8 cellular contexts compared by ENCODE assay signal in the genomic region with DNA sequence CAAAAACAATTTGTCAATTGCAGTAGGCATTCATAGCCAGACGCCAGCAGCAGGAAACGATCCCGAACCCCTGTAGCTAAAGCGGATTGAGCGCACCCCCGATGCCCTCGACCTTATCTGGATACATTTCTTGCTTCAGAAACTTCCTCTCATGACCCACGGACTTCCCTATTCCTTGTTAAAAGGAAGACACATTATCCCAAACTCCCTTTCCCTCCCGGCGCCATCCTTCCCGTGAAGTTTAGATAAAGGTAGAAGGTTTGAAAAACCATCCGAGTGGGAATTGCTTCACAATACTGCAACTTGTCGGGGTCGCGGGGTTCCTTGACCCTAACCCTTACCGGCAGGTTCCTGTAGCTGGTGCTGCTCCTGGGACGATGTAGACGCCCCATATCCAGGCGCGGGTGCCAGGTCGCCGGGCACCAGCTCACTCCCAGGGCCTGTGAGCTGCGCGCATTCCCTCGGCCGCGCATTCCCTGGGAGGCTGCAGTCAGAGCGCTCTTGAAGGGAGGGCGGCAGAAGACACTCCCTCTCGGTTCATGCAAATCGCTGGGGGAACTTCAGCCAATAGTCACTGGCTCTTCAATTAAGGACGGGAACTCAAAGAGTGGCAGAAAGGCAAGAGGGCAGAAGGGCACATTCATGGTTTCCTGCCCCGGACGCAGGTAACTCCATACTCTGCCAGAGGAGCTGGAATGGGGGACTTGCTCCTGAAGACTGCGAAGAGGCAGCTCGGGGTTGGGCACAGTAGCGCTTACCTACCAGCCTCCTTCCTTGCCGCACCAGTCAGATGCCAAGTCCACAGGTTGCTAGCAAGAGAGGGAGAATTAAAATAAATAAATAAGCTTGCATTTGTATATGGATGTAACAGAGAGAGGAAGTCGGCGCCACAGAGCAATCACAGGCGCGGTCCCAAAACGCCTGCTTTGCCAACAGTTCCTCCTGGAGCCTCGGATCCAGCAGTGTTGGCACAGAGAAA. TPM values are rescaled to one million over a fixed set of nuclear protein-coding genes. Genes with fewer than 3 reads are reported as not detected.
DNase-seq lines count a peak whose midpoint lies in the region; ATAC-seq and TF ChIP-seq lines count a peak whose summit lies in the region.

No MANE protein-coding gene starts in this region.

- H2BK5ac ChIP-seq in H9 (ENCODE audit: insufficient read length, low read length) = no peak overlapping the region

- no peak overlapping the region for H3T11ph ChIP-seq in H9 (ENCODE audit: low read length)

- no peak overlapping the region for H3K23ac ChIP-seq in H9 (ENCODE audit: insufficient read length, low read depth, low read length)

- peak overlapping the region; percentile 82 to 91 for H3K4me3 Mint-ChIP-seq in H9

- no peak overlapping the region for H3K18ac ChIP-seq in H9 (ENCODE audit: insufficient read length, low read depth, low read length)

- in situ Hi-C loops in Panc1 (cut with HindIII; ENCODE audit: low pct_unique_long_range_greater_than_20kb, low sequenced_read_pairs) = no loop called here

- H2BK120ac ChIP-seq in H9 (ENCODE audit: low read depth, low read length, poor library complexity, severe bottlenecking) = no peak overlapping the region

- H3K9me3 Mint-ChIP-seq in H9 = no peaks in the 10 kb centered on the region

- H3K79me1 ChIP-seq in H9 (ENCODE audit: insufficient read depth, low read depth, low read length, poor library complexity, severe bottlenecking) = no peaks in the 10 kb centered on the region

- H2AK5ac ChIP-seq in H9 (ENCODE audit: insufficient read length, low read length) = no peak overlapping the region

- no peaks in the 10 kb centered on the region for H3K4me1 ChIP-seq in H9 (ENCODE audit: insufficient read depth, low read length)
- H3K4me1 ChIP-seq in Panc1 (ENCODE audit: control insufficient read depth, insufficient read depth, low read length) = no peaks in the 10 kb centered on the region; the same call in 1 of the 2 replicates
- H3K4me1 ChIP-seq in neuron (ENCODE audit: insufficient read depth, low read length) = peaks cover 9% of the 10 kb centered on the region

- peaks cover 19 to 24% of the 10 kb centered on the region in 2 experiments for H3K4me1 Mint-ChIP-seq in H9

- H2BK20ac ChIP-seq in H9 (ENCODE audit: low read depth, low read length, poor library complexity, severe bottlenecking) = no peak overlapping the region

- H3K4ac ChIP-seq in H9 (ENCODE audit: low read depth, low read length) = no peak overlapping the region

- H3K27me3 ChIP-seq in H9 (ENCODE audit: insufficient read depth, low read length) = peaks cover 12% of the 10 kb centered on the region
- no peaks in the 10 kb centered on the region for H3K27me3 ChIP-seq in Panc1 (ENCODE audit: control insufficient read depth, insufficient read depth, low read length)
- peaks cover 9% of the 10 kb centered on the region for H3K27me3 ChIP-seq in neuron (ENCODE audit: insufficient read depth, low read length)

- no peak overlapping the region for H2BK15ac ChIP-seq in H9 (ENCODE audit: low read depth, low read length)

- WGBS in H9 (ENCODE audit: extremely low coverage, insufficient read length, low lambda C conversion rate) = no CpG with 5 or more reads among the region's 44 CpGs

- DNase-seq in H9 (peak; percentile 93), Panc1 (ENCODE audit: low read depth, low spot score) (no peak), fibroblast of pulmonary artery (ENCODE audit: low read depth) (peak; percentile 18)

- H3K27me3 Mint-ChIP-seq in H9 (ENCODE audit: low read depth) = peaks cover 52% of the 10 kb centered on the region

- H4K20me1 ChIP-seq in H9 (ENCODE audit: control insufficient read depth, insufficient read depth, insufficient read length) = no peaks in the 10 kb centered on the region

- H3K27ac ChIP-seq in H9 (ENCODE audit: insufficient read length, low read depth, low read length) (no peak overlapping the region), Panc1 (ENCODE audit: low read length) (no peak overlapping the region)

- H3K27ac Mint-ChIP-seq in H9 = peak overlapping the region; percentile 55 to 79 (median 66); a peak in 2 of 7 replicates

- no peak overlapping the region for H4K8ac ChIP-seq in H9 (replicated peaks; ENCODE audit: insufficient read length, low read depth, low read length)

- peak overlapping the region; percentile 44 to 63 for H3K4me3 ChIP-seq in Panc1 (ENCODE audit: low read depth in 2 of 2, low read length in 2 of 2)
- H3K4me3 ChIP-seq in fibroblast of pulmonary artery (replicated peaks; ENCODE audit: low read depth, low read length) = peak overlapping the region; percentile 24
- peak overlapping the region; percentile 51 for H3K4me3 ChIP-seq in neuron (ENCODE audit: low read length)

- H2AFZ ChIP-seq in H9 (ENCODE audit: low read length) (peak overlapping the region; percentile 25), neuron (ENCODE audit: low read depth, low read length) (peak overlapping the region; percentile 32)

- POLR2A ChIA-PET in Panc1 (lab: Charles Lee) = no interaction called here

- ATAC-seq in Panc1 (peak; percentile 94), GM19328 (IDR thresholded peaks at IDR 0.05; ENCODE audit: unreplicated experiment) (no peak), HG02610 (IDR thresholded peaks at IDR 0.05; ENCODE audit: unreplicated experiment) (no peak), HG02840 (IDR thresholded peaks at IDR 0.05; ENCODE audit: low FRiP score, unreplicated experiment) (no peak), HG03135 (IDR thresholded peaks at IDR 0.05; ENCODE audit: unreplicated experiment) (no peak)

- no peaks in the 10 kb centered on the region for H3K79me2 ChIP-seq in H9 (ENCODE audit: insufficient read depth, low read length)

- no peak overlapping the region for H3K56ac ChIP-seq in H9 (ENCODE audit: insufficient read length, low read depth, low read length)

- BruUV-seq in Panc1 (replicated peaks; lab: Mats Ljungman, UMichigan) = no TSS peak

- H4K5ac ChIP-seq in H9 (ENCODE audit: insufficient read length, low read depth, low read length) = no peak overlapping the region

- H3K36me3 ChIP-seq in Panc1 (ENCODE audit: control insufficient read depth, insufficient read depth, low read length) (no peaks in the 10 kb centered on the region), neuron (ENCODE audit: insufficient read depth, low read length) (no peaks in the 10 kb centered on the region)

- H2BK12ac ChIP-seq in H9 (ENCODE audit: insufficient read length, low read depth, low read length) = no peak overlapping the region

- peak overlapping the region; percentile 92 for H3K4me2 ChIP-seq in H9 (ENCODE audit: insufficient read depth, insufficient read length, low read length)

- TF ChIP-seq CTCF in H9 (conservative IDR thresholded peaks at IDR 0.05) = no peak
- TF ChIP-seq CTCF in Panc1 (IDR thresholded peaks at IDR 0.05) = no peak
- no peak for TF ChIP-seq CTCF in fibroblast of pulmonary artery (IDR thresholded peaks at IDR 0.05; ENCODE audit: low read length, missing control alignments)

- peak overlapping the region; percentile 33 for H3K9ac ChIP-seq in H9 (ENCODE audit: extremely low read depth, insufficient read length, low read length)

- intact Hi-C loops in Panc1 (cut with micrococcal nuclease; ENCODE audit: unreplicated experiment) = loop anchor here (5.0 to 10.0 kb wide), 2 partner anchors 128 to 790 kb away; no protein-coding TSS in a partner anchor

- H3K36me3 Mint-ChIP-seq in H9 (ENCODE audit: insufficient read depth in 1 of 3, low read depth in 3 of 3) = no peaks in the 10 kb centered on the region

- no peak overlapping the region for H3K14ac ChIP-seq in H9 (ENCODE audit: insufficient read depth, low read length)

- CTCF ChIA-PET in Panc1 (lab: Charles Lee) = no interaction called here

- H4K91ac ChIP-seq in H9 (ENCODE audit: insufficient read length, low read depth, low read length) = no peak overlapping the region

- peaks cover 22% of the 10 kb centered on the region for H3K23me2 ChIP-seq in H9 (ENCODE audit: insufficient read length, low read depth, low read length, poor library complexity, severe bottlenecking)

- H3K9me3 ChIP-seq in H9 (ENCODE audit: control insufficient read depth, low read depth, low read length) (no peaks in the 10 kb centered on the region), Panc1 (ENCODE audit: control insufficient read depth, insufficient read depth, low read depth, low read length) (no peaks in the 10 kb centered on the region), neuron (ENCODE audit: low read length) (no peaks in the 10 kb centered on the region)

RNA-seq across cellular contexts. Expression of a gene that starts 0.7 kb away (rescaled TPM):
- 0.29 and 0.33 TPM in 2 replicates for total RNA-seq in H9 (2021)
- total RNA-seq in Panc1 (2021; ENCODE audit: unreplicated experiment) = 3.4 TPM
- polyA plus RNA-seq in Panc1 (2012; ENCODE audit: insufficient read length) = 7.5 TPM
